In genomic region chr14:20469890-20470858, GRCh38 we compare ENCODE assay signal across 1 cellular context.
TF ChIP-seq lines count a peak whose summit lies in the region.

No MANE protein-coding gene starts in this region.

TF ChIP-seq in GM23338, 12 proteins besides CTCF, POLR2A, EP300 and RAD21 (continued from another document):
- no peak for TF ChIP-seq ETS1 (IDR thresholded peaks at IDR 0.05)
- no peak for TF ChIP-seq JUNB (IDR thresholded peaks at IDR 0.05; ENCODE audit: unreplicated experiment)
- no peak for TF ChIP-seq ZNF462 (CRISPR knock-in tag; IDR thresholded peaks at IDR 0.05)
- no peak for TF ChIP-seq EZH2 (IDR thresholded peaks at IDR 0.05; ENCODE audit: low read depth, unreplicated experiment)
- TF ChIP-seq EZH2phosphoT487 (IDR thresholded peaks at IDR 0.05; ENCODE audit: unreplicated experiment): no peak
- TF ChIP-seq CREB1 (CRISPR knock-in tag; IDR thresholded peaks at IDR 0.05; ENCODE audit: low read depth): no peak
